Comparison of ENCODE assay signal across 11 cellular contexts in genomic region chr2:237932731-237933131, GRCh38. TPM values are rescaled to one million over a fixed set of nuclear protein-coding genes. Genes with fewer than 3 reads are reported as not detected.
DNase-seq lines count a peak whose midpoint lies in the region; ATAC-seq and TF ChIP-seq lines count a peak whose summit lies in the region.
"Had no signal": no experiment of that assay in that cellular context is flagged by ENCODE, and none has a peak within 500 bp of the region (broad histone marks: within the 10 kb centered on the region; RNA-seq: fewer than 3 reads in every experiment).

No MANE protein-coding gene starts in this region.

- H3K27me3 ChIP-seq in adipocyte (replicated peaks; ENCODE audit: control insufficient read depth, insufficient read depth, low read length) (peaks cover 6% of the 10 kb centered on the region), gastroesophageal sphincter (no peaks in the 10 kb centered on the region)
- H3K27me3 ChIP-seq in CD8-positive, alpha-beta memory T cell (ENCODE audit: insufficient read depth, low read length, poor library complexity, severe bottlenecking) = no peaks in the 10 kb centered on the region

- peaks cover 0 to 2% (median 0%) of the 10 kb centered on the region in 3 donors for H3K4me1 Mint-ChIP-seq in CD8-positive, alpha-beta memory T cell
- H3K4me1 Mint-ChIP-seq: memory B cell had no signal

- no peak overlapping the region for H3K4me3 Mint-ChIP-seq in CD8-positive, alpha-beta memory T cell
- H3K4me3 Mint-ChIP-seq: memory B cell had no signal

- H3K27ac ChIP-seq in gastroesophageal sphincter = peak overlapping the region in 1 of 4 donors; percentile 63
- H3K27ac ChIP-seq in CD8-positive, alpha-beta memory T cell (ENCODE audit: low read depth, low read length) = no peak overlapping the region

- POLR2A ChIA-PET in AG04449 (lab: Yijun Ruan, JAX) = no interaction called here
- POLR2A ChIA-PET in CD8-positive, alpha-beta memory T cell (lab: Charles Lee) = no interaction called here

- TF ChIP-seq POLR2A in gastroesophageal sphincter (IDR thresholded peaks at IDR 0.05) = no peak

- H3K4me3 ChIP-seq in AG04449 (ENCODE audit: low read depth, low read length) (no peak overlapping the region), GM12865 (ENCODE audit: low read depth, low read length) (no peak overlapping the region), adipocyte (ENCODE audit: low read length) (no peak overlapping the region), gastroesophageal sphincter (no peak overlapping the region)
- H3K4me3 ChIP-seq in CD8-positive, alpha-beta memory T cell (ENCODE audit: low read length) = no peak overlapping the region

- H3K36me3 ChIP-seq in adipocyte (ENCODE audit: control insufficient read depth, insufficient read depth, low read length, severe bottlenecking) = no peaks in the 10 kb centered on the region
- no peaks in the 10 kb centered on the region for H3K36me3 ChIP-seq in gastroesophageal sphincter
- H3K36me3 ChIP-seq in CD8-positive, alpha-beta memory T cell (ENCODE audit: insufficient read depth, low read length) = no peaks in the 10 kb centered on the region

- peaks cover 14% of the 10 kb centered on the region for H3K4me1 ChIP-seq in adipocyte (ENCODE audit: control insufficient read depth, insufficient read depth, low read length)
- H3K4me1 ChIP-seq in gastroesophageal sphincter = peaks cover 0 to 17% (median 6%) of the 10 kb centered on the region in 3 donors
- no peaks in the 10 kb centered on the region for H3K4me1 ChIP-seq in CD8-positive, alpha-beta memory T cell (ENCODE audit: insufficient read depth, low read length)

- H3K9ac ChIP-seq in adipocyte (ENCODE audit: low read length) = no peak overlapping the region

- ATAC-seq in gastroesophageal sphincter = peak; percentile 80
- no peak for ATAC-seq in GM18909 (IDR thresholded peaks at IDR 0.05; ENCODE audit: poor library complexity, unreplicated experiment)
- ATAC-seq in HG03342 (IDR thresholded peaks at IDR 0.05; ENCODE audit: unreplicated experiment) = no peak

- peaks cover 2 to 8% of the 10 kb centered on the region in 2 donors for H3K27me3 Mint-ChIP-seq in CD8-positive, alpha-beta memory T cell

- H3K27ac Mint-ChIP-seq in CD8-positive, alpha-beta memory T cell = no peak overlapping the region
- H3K27ac Mint-ChIP-seq: memory B cell had no signal

- no peak for TF ChIP-seq EP300 in gastroesophageal sphincter (IDR thresholded peaks at IDR 0.05)

- DNase-seq in AG04449 (ENCODE audit: low read depth, low spot score) = peak; percentile 53
- peak; percentile 20 for DNase-seq in GM12865 (ENCODE audit: low read depth)
- DNase-seq in adipocyte (ENCODE audit: low read depth) = peak; percentile 96
- DNase-seq in CD8-positive, alpha-beta memory T cell = no peak
- no peak for DNase-seq in NCI-H82 treated with DMSO at 0.1 percent for 48 hours (lab: John Stamatoyannopoulos, UW; ENCODE audit: unreplicated experiment)
- DNase-seq: stimulated activated CD4-positive, alpha-beta T cell treated with anti-CD3 and anti-CD28 coated beads, Interleukin-2, amount 100 ng/mL, for 24 hours; stimulated activated naive CD4-positive, alpha-beta T cell had no signal

- WGBS in gastroesophageal sphincter (ENCODE audit: low coverage in 1 of 2), 2 donors = 40 to 82% methylated on average over 3 of the region's 3 CpGs

- H3K9me3 Mint-ChIP-seq in CD8-positive, alpha-beta memory T cell = no peaks in the 10 kb centered on the region

- no peaks in the 10 kb centered on the region for H3K36me3 Mint-ChIP-seq in CD8-positive, alpha-beta memory T cell

- CTCF ChIA-PET in AG04449 (lab: Yijun Ruan, JAX) = interaction anchor here (5.2 kb wide), 1 partner anchor 10 kb away, joined by 41 read pairs; no protein-coding TSS in a partner anchor
- CTCF ChIA-PET in CD8-positive, alpha-beta memory T cell (lab: Charles Lee) = interaction anchor here (1.4 kb wide), 1 partner anchor 9 kb away, joined by 7 read pairs; no protein-coding TSS in a partner anchor

- no peak for TF ChIP-seq CTCF in AG04449 (IDR thresholded peaks at IDR 0.05; ENCODE audit: insufficient read depth, low read length, missing control alignments)
- no peak for TF ChIP-seq CTCF in GM12865 (IDR thresholded peaks at IDR 0.05; ENCODE audit: insufficient read depth, low read depth, low read length, missing control alignments)
- TF ChIP-seq CTCF in gastroesophageal sphincter (IDR thresholded peaks at IDR 0.05) = no peak

- H3K9me3 ChIP-seq in adipocyte (ENCODE audit: control insufficient read depth, low read length) (no peaks in the 10 kb centered on the region), gastroesophageal sphincter (no peaks in the 10 kb centered on the region)
- no peaks in the 10 kb centered on the region for H3K9me3 ChIP-seq in CD8-positive, alpha-beta memory T cell (ENCODE audit: low read length)

RNA-seq across cellular contexts. Expression of gene UBE2F, which starts 34.1 kb away (rescaled TPM):
- 10 to 100 TPM; 85.0 to 99.5 (median 96.3) TPM for total RNA-seq in gastroesophageal sphincter
- 10 to 100 TPM; 65.8 to 68.8 TPM for total RNA-seq in CD8-positive, alpha-beta memory T cell
- polyA plus RNA-seq in CD8-positive, alpha-beta memory T cell = 70.7 TPM

Comparison
In these comparisons a context has a peak if more than half of its experiments do, and no peak if none do; other contexts are left out.
1. DNase-seq: peak in AG04449 (single experiment), GM12865 (single experiment) and adipocyte (single experiment); none in CD8-positive, alpha-beta memory T cell (0 of 5) and NCI-H82 treated with DMSO at 0.1 percent for 48 hours (single experiment).